In the genomic region with DNA sequence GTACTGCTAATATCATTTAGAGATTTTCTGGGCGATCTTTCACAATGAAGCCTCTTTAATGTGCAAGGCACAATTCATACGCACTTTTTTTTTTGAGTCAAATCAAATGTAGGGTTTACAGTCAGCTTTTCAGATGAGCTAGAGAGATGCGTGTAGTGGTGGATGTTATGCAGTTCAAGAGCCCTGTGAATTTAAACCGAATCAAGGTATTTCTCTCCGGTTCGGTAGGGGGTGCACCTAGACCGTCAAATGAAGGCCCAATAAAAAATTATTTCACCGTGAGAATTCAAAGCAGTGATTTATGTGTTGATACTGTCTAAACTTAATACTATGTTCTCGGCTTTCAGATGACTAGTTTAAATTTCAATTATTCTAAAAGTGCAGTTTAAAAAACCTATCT, we compare ENCODE assay signal across 8 cellular contexts. TPM values are rescaled to one million over a fixed set of nuclear protein-coding genes. Genes with fewer than 3 reads are reported as not detected.
DNase-seq lines count a peak whose midpoint lies in the region; ATAC-seq, FAIRE-seq and TF ChIP-seq lines count a peak whose summit lies in the region.

No MANE protein-coding gene starts in this region.

- H3K79me2 ChIP-seq in keratinocyte (ENCODE audit: control insufficient read depth, insufficient read depth, low read length), result no peaks in the 10 kb centered on the region

- no peak overlapping the region for H3K9ac ChIP-seq in keratinocyte (ENCODE audit: control insufficient read depth, extremely low read depth, insufficient read depth, low read length)

- H3K9me1 ChIP-seq in keratinocyte (ENCODE audit: control insufficient read depth, extremely low read depth, insufficient read depth, low read length), result no peaks in the 10 kb centered on the region

- H2AFZ ChIP-seq in keratinocyte (ENCODE audit: control insufficient read depth, low read length), result no peak overlapping the region

- H3K4me1 ChIP-seq in keratinocyte (ENCODE audit: control insufficient read depth, extremely low read depth, insufficient read depth, low read length) (peaks cover 6% of the 10 kb centered on the region), stomach (peaks cover 8 to 15% (median 11%) of the 10 kb centered on the region in 4 donors)

- H3K9me3 ChIP-seq in keratinocyte (ENCODE audit: control insufficient read depth, low read depth, low read length), result no peaks in the 10 kb centered on the region
- H3K9me3 ChIP-seq in stomach, result no peaks in the 10 kb centered on the region

- no peak for ATAC-seq in HG03565 (IDR thresholded peaks at IDR 0.05; ENCODE audit: unreplicated experiment)
- ATAC-seq in HG03520 (IDR thresholded peaks at IDR 0.05; ENCODE audit: unreplicated experiment), result no peak

- DNase-seq in DMS153 treated with DMSO at 0.1 percent for 48 hours (lab: John Stamatoyannopoulos, UW; ENCODE audit: unreplicated experiment) (peak; percentile 62), HT-29 (ENCODE audit: low spot score) (peak; percentile 35), SK-N-DZ (ENCODE audit: low spot score) (peak; percentile 50), keratinocyte (ENCODE audit: low read depth, low spot score) (no peak), stomach (no peak), NOMO-1 (lab: John Stamatoyannopoulos, UW; ENCODE audit: unreplicated experiment in 2 of 2) (no peak)

- peak; percentile 30 to 31 (median 30) for TF ChIP-seq CTCF in keratinocyte (optimal IDR thresholded peaks at IDR 0.05 in 1 of 3, IDR thresholded peaks at IDR 0.05 in 1 of 3, conservative IDR thresholded peaks at IDR 0.05 in 1 of 3; ENCODE audit: extremely low read depth in 1 of 3, insufficient read depth in 2 of 3, low read length in 3 of 3)
- TF ChIP-seq CTCF in stomach (IDR thresholded peaks at IDR 0.05), result no peak

- dilution Hi-C loops in keratinocyte (cut with MboI; ENCODE audit: extremely low pct_ligation_motif_present, low sequenced_read_pairs), result no loop called here

- H3K27ac ChIP-seq in keratinocyte (ENCODE audit: control insufficient read depth, insufficient read depth, low read length) (no peak overlapping the region), stomach (no peak overlapping the region)

- no peak overlapping the region for H3K4me2 ChIP-seq in keratinocyte (ENCODE audit: control insufficient read depth, extremely low read depth, insufficient read depth, low read depth, low read length)

- H3K4me3 ChIP-seq in keratinocyte (ENCODE audit: control insufficient read depth in 2 of 3, extremely low read depth in 1 of 3, insufficient read depth in 2 of 3, low read depth in 1 of 3, low read length in 3 of 3), result no peak overlapping the region
- H3K4me3 ChIP-seq in stomach, result no peak overlapping the region

- TF ChIP-seq POLR2A in stomach (IDR thresholded peaks at IDR 0.05), result no peak

- no peak for TF ChIP-seq EP300 in stomach (IDR thresholded peaks at IDR 0.05)

- 16 to 30% (median 19%) methylated on average over 9 of the region's 9 CpGs for WGBS in stomach, 5 donors

- intact Hi-C loops in stomach (cut with DNase I; ENCODE audit: low total_unique reads), result no loop called here

- no peak for FAIRE-seq in keratinocyte (lab: Jason Lieb, UNC)

- no peaks in the 10 kb centered on the region for H4K20me1 ChIP-seq in keratinocyte (ENCODE audit: control insufficient read depth, extremely low read depth, insufficient read depth, low read length)

- H3K36me3 ChIP-seq in keratinocyte (ENCODE audit: control insufficient read depth in 2 of 2, extremely low read depth in 1 of 2, insufficient read depth in 2 of 2, low read length in 2 of 2) (no peaks in the 10 kb centered on the region), stomach (no peaks in the 10 kb centered on the region)

- H3K27me3 ChIP-seq in keratinocyte (ENCODE audit: control insufficient read depth, extremely low read depth, insufficient read depth, low read length) (peaks cover 29% of the 10 kb centered on the region), stomach (peaks cover 12 to 59% (median 29%) of the 10 kb centered on the region in 3 donors)

RNA-seq across cellular contexts. Expression of gene PTH2R, which starts 1.1 kb away (rescaled TPM):
- total RNA-seq in HT-29 (2014; rRNA removed; shearing (Covaris generic)), result not detected in 2 replicates
- polyA plus RNA-seq in SK-N-DZ (2014; cell fraction: cytosol; rRNA removed), result not detected in 2 replicates
- not detected in 2 replicates for polyA plus RNA-seq in SK-N-DZ (2014; cell fraction: nucleus; rRNA removed)
- polyA plus RNA-seq in keratinocyte (not detected in 3 replicates), stomach (under 1 TPM in 1 of 3 donors, not detected in 2; 0.05 TPM)
- polyA plus RNA-seq in keratinocyte (2011; ENCODE audit: low read depth), result not detected
- not detected in 2 replicates for polyA plus RNA-seq in keratinocyte (2011; cell fraction: cytosol; rRNA removed)
- not detected in 2 replicates for polyA plus RNA-seq in keratinocyte (2011; cell fraction: nucleus; rRNA removed)
- polyA plus RNA-seq in keratinocyte (2012; ENCODE audit: low replicate concordance), result not detected in 2 replicates
- polyA minus RNA-seq in keratinocyte, result not detected in 3 replicates
- not detected for polyA minus RNA-seq in keratinocyte (2011; cell fraction: cytosol; rRNA and poly(A)+ RNA removed)
- not detected in 2 replicates for polyA minus RNA-seq in keratinocyte (2011; cell fraction: nucleus; rRNA and poly(A)+ RNA removed)
- total RNA-seq in stomach, result under 1 TPM in 1 of 5 donors, not detected in 4; 0.55 TPM

Comparison
In these comparisons a context has a peak if more than half of its experiments do, and no peak if none do; other contexts are left out.
1. DNase-seq: peak in DMS153 treated with DMSO at 0.1 percent for 48 hours (single experiment), HT-29 (single experiment) and SK-N-DZ (single experiment); none in keratinocyte (single experiment), stomach (single experiment) and NOMO-1 (0 of 2).
2. CTCF ChIP-seq: peak in keratinocyte (3 of 3); none in stomach (0 of 7).